ENCODE assay signal across 8 cellular contexts in genomic region chr2:218659258-218659987, GRCh38. TPM values are rescaled to one million over a fixed set of nuclear protein-coding genes. Genes with fewer than 3 reads are reported as not detected.
DNase-seq lines count a peak whose midpoint lies in the region; ATAC-seq and TF ChIP-seq lines count a peak whose summit lies in the region.

BCS1L (plus strand) TSS chr2:218659683; CDS start chr2:218660988, 1,305 bp downstream.
ZNF142 (minus strand) TSS chr2:218659623; CDS start chr2:218656429, 3,194 bp downstream.

- H3K27ac Mint-ChIP-seq in endodermal cell = peak within 1 kb of the TSS; percentile 83

- H3K27me3 ChIP-seq in HUES48 (ENCODE audit: control insufficient read depth, insufficient read depth, low read length) (no peaks in the 10 kb centered on the region), NT2/D1 (ENCODE audit: insufficient read depth, insufficient read length) (no peaks in the 10 kb centered on the region), endodermal cell (ENCODE audit: control insufficient read depth, insufficient read depth, low read length, poor library complexity, severe bottlenecking) (no peaks in the 10 kb centered on the region), mesendoderm (ENCODE audit: insufficient read depth, low read length, poor library complexity) (no peaks in the 10 kb centered on the region)

- no peak within 1 kb of the TSS for H2BK5ac ChIP-seq in mesendoderm (ENCODE audit: low read length)

- DNase-seq in COR-L47 (lab: John Stamatoyannopoulos, UW) (peak; percentile 90), NT2/D1 (ENCODE audit: low read depth, low spot score) (peak; percentile 85), endodermal cell (peak; percentile 97), mesendoderm (peak; percentile 93)
- DNase-seq in activated CD8-positive, alpha-beta memory T cell treated with anti-CD3 and anti-CD28 coated beads for 48 hours (ENCODE audit: low read depth in 2 of 3, low spot score in 2 of 3) = peak; percentile 85 to 92 (median 90)
- DNase-seq in stimulated activated CD8-positive, alpha-beta memory T cell treated with anti-CD3 and anti-CD28 coated beads, Interleukin-12 subunit alpha, Interleukin-12 subunit beta, amount 100 ng/mL, for 4 hours (ENCODE audit: low read depth) = peak; percentile 89

- H2AK5ac ChIP-seq in mesendoderm (ENCODE audit: low read length) = no peak within 1 kb of the TSS

- TF ChIP-seq CTCF in endodermal cell (conservative IDR thresholded peaks at IDR 0.05) = no peak

- H3K9ac ChIP-seq in HUES48 (ENCODE audit: low read depth, low read length) (peak within 1 kb of the TSS; percentile 79), NT2/D1 (ENCODE audit: insufficient read length, low read depth) (peak within 1 kb of the TSS; percentile 93), endodermal cell (ENCODE audit: extremely low read depth, low read length, poor library complexity, severe bottlenecking) (peak within 1 kb of the TSS; percentile 59), mesendoderm (ENCODE audit: low read length) (peak within 1 kb of the TSS; percentile 88)

- 0 to 6% methylated on average over 7 to 49 of the region's 49 CpGs for WGBS in endodermal cell (ENCODE audit: insufficient coverage in 1 of 2, insufficient read length in 1 of 2), 2 experiments
- no CpG with 5 or more reads among the region's 49 CpGs for WGBS in mesendoderm (ENCODE audit: extremely low coverage, insufficient coverage, low lambda C conversion rate)

- H3K9me3 Mint-ChIP-seq in endodermal cell = no peaks in the 10 kb centered on the region

- H4K8ac ChIP-seq in mesendoderm (ENCODE audit: low read depth, low read length) = no peak within 1 kb of the TSS

- H3K18ac ChIP-seq in mesendoderm (ENCODE audit: low read length) = peak within 1 kb of the TSS; percentile 69

- peak within 1 kb of the TSS; percentile 20 for H3K4ac ChIP-seq in mesendoderm (ENCODE audit: low read depth, low read length)

- H3K9me3 ChIP-seq in HUES48 (ENCODE audit: control insufficient read depth, insufficient read depth, low read length) = no peaks in the 10 kb centered on the region
- no peaks in the 10 kb centered on the region for H3K9me3 ChIP-seq in NT2/D1 (ENCODE audit: insufficient read depth, low read length)
- no peaks in the 10 kb centered on the region for H3K9me3 ChIP-seq in endodermal cell (ENCODE audit: control insufficient read depth, low read length)

- peaks cover 10% of the 10 kb centered on the region for H3K4me1 Mint-ChIP-seq in endodermal cell

- no peak within 1 kb of the TSS for H4K5ac ChIP-seq in mesendoderm (ENCODE audit: low read length)

- peak within 1 kb of the TSS; percentile 90 for H3K4me3 ChIP-seq in HUES48 (ENCODE audit: low read depth, low read length)
- peak within 1 kb of the TSS; percentile 76 for H3K4me3 ChIP-seq in NT2/D1 (ENCODE audit: insufficient read length, low read depth)
- H3K4me3 ChIP-seq in endodermal cell (ENCODE audit: low read length) = peak within 1 kb of the TSS; percentile 98
- H3K4me3 ChIP-seq in mesendoderm (ENCODE audit: low read length) = peak within 1 kb of the TSS; percentile 71

- peaks cover 11% of the 10 kb centered on the region for H3K79me1 ChIP-seq in mesendoderm (ENCODE audit: low read length)

- peak within 1 kb of the TSS; percentile 89 for H3K27ac ChIP-seq in HUES48 (ENCODE audit: low read depth, low read length)
- peak within 1 kb of the TSS; percentile 66 for H3K27ac ChIP-seq in endodermal cell (ENCODE audit: low read depth, low read length)
- peak within 1 kb of the TSS; percentile 49 for H3K27ac ChIP-seq in mesendoderm (ENCODE audit: low read depth, low read length)

- ATAC-seq in GM21381 (IDR thresholded peaks at IDR 0.05; ENCODE audit: unreplicated experiment) = peak; percentile 92

- peak within 1 kb of the TSS; percentile 85 for H3K4me3 Mint-ChIP-seq in endodermal cell

- H2BK120ac ChIP-seq in mesendoderm (ENCODE audit: low read depth, low read length) = no peak within 1 kb of the TSS

- H3K4me1 ChIP-seq in HUES48 (ENCODE audit: control insufficient read depth, insufficient read depth, low read length) (no peaks in the 10 kb centered on the region), NT2/D1 (ENCODE audit: insufficient read depth, insufficient read length) (no peaks in the 10 kb centered on the region), endodermal cell (ENCODE audit: control insufficient read depth, insufficient read depth, low read length) (no peaks in the 10 kb centered on the region), mesendoderm (ENCODE audit: control insufficient read depth, low read depth, low read length) (no peaks in the 10 kb centered on the region)

- H3K36me3 ChIP-seq in HUES48 (ENCODE audit: control insufficient read depth, insufficient read depth, low read length) (peaks cover 62% of the 10 kb centered on the region), NT2/D1 (ENCODE audit: insufficient read depth, insufficient read length, low read length) (peaks cover 81% of the 10 kb centered on the region), endodermal cell (ENCODE audit: control insufficient read depth, insufficient read depth, low read length) (peaks cover 63% of the 10 kb centered on the region), mesendoderm (ENCODE audit: control insufficient read depth, insufficient read depth, low read length) (peaks cover 10% of the 10 kb centered on the region)

- no peak within 1 kb of the TSS for H2BK15ac ChIP-seq in mesendoderm (replicated peaks; ENCODE audit: low read depth)

- peaks cover 2% of the 10 kb centered on the region for H3K27me3 Mint-ChIP-seq in endodermal cell (ENCODE audit: insufficient read depth)

- H3K56ac ChIP-seq in mesendoderm (ENCODE audit: low read length) = peak within 1 kb of the TSS; percentile 87

- H3K4me2 ChIP-seq in mesendoderm (ENCODE audit: low read length) = peak within 1 kb of the TSS; percentile 84

- H3K79me2 ChIP-seq in mesendoderm (ENCODE audit: control insufficient read depth, insufficient read depth, low read length) = peaks cover 3% of the 10 kb centered on the region

- H3K36me3 Mint-ChIP-seq in endodermal cell (ENCODE audit: low read depth) = peaks cover 42% of the 10 kb centered on the region

- H3K23ac ChIP-seq in mesendoderm (ENCODE audit: low read length) = peak within 1 kb of the TSS; percentile 74

RNA-seq across cellular contexts. Expression of gene BCS1L, which starts in this region (rescaled TPM):
- total RNA-seq in endodermal cell = 10 to 100 TPM; 24.0 to 31.5 TPM
- 35.0 TPM for polyA plus RNA-seq in endodermal cell (2013, experiment 1 of 2)
- 40.8 TPM for polyA plus RNA-seq in endodermal cell (2013, experiment 2 of 2)
- polyA plus RNA-seq in mesendoderm (2013, experiment 1 of 2) = 30.3 TPM
- 31.5 TPM for polyA plus RNA-seq in mesendoderm (2013, experiment 2 of 2)

RNA-seq across cellular contexts. Expression of gene ZNF142, which starts in this region (rescaled TPM):
- total RNA-seq in endodermal cell = 10 to 100 TPM; 27.8 to 31.5 TPM
- polyA plus RNA-seq in endodermal cell (2013, experiment 1 of 2) = 18.9 TPM
- 18.3 TPM for polyA plus RNA-seq in endodermal cell (2013, experiment 2 of 2)
- 22.4 TPM for polyA plus RNA-seq in mesendoderm (2013, experiment 1 of 2)
- 23.2 TPM for polyA plus RNA-seq in mesendoderm (2013, experiment 2 of 2)

Comparison
In these comparisons a context has a peak if more than half of its experiments do, and no peak if none do; other contexts are left out.
1. Peak in every context shown above with its lines: DNase-seq, ATAC-seq, H3K4me3 ChIP-seq and H3K27ac ChIP-seq.